In the genomic region with DNA sequence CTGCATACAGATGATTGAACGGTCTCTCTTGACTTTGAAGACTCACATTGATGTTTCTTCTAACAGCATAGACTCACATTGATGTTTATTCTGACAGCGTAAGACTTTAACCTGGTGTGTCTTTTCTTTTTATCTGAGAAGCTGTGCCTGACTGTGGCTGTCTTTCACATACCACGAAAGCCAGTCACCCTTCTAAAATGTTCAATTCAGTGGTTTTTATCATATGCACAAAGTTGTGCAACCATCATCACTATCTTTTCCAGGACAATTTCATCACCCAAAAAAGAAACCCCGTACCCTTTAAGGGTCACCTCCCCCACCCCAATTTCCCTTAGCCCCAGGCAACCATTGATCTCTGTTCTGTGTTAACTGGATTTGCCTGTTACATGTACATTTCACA, we compare ENCODE assay signal across 1 cellular context.
TF ChIP-seq lines count a peak whose summit lies in the region.

No MANE protein-coding gene starts in this region.

TF ChIP-seq in SK-N-SH, 30 proteins besides CTCF, POLR2A, EP300 and RAD21 (continued from another document):
- TF ChIP-seq, protein P1, sequence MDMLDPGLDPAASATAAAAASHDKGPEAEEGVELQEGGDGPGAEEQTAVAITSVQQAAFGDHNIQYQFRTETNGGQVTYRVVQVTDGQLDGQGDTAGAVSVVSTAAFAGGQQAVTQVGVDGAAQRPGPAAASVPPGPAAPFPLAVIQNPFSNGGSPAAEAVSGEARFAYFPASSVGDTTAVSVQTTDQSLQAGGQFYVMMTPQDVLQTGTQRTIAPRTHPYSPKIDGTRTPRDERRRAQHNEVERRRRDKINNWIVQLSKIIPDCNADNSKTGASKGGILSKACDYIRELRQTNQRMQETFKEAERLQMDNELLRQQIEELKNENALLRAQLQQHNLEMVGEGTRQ (IDR thresholded peaks at IDR 0.05; ENCODE audit: borderline replicate concordance, low read depth, low read length) = no peak
- TF ChIP-seq, protein P2, sequence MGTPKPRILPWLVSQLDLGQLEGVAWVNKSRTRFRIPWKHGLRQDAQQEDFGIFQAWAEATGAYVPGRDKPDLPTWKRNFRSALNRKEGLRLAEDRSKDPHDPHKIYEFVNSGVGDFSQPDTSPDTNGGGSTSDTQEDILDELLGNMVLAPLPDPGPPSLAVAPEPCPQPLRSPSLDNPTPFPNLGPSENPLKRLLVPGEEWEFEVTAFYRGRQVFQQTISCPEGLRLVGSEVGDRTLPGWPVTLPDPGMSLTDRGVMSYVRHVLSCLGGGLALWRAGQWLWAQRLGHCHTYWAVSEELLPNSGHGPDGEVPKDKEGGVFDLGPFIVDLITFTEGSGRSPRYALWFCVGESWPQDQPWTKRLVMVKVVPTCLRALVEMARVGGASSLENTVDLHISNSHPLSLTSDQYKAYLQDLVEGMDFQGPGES (IDR thresholded peaks at IDR 0.05; ENCODE audit: low read depth, low read length) = no peak
- TF ChIP-seq YY1 (IDR thresholded peaks at IDR 0.05; ENCODE audit: low read depth) = no peak
